In genomic region chr4:26288308-26288982, GRCh38 we compare ENCODE assay signal across 8 cellular contexts. TPM values are rescaled to one million over a fixed set of nuclear protein-coding genes. Genes with fewer than 3 reads are reported as not detected.
DNase-seq lines count a peak whose midpoint lies in the region; ATAC-seq, FAIRE-seq and TF ChIP-seq lines count a peak whose summit lies in the region.

No MANE protein-coding gene starts in this region.

- POLR2A ChIA-PET in activated naive CD8-positive, alpha-beta T cell treated with anti-CD3 and anti-CD28 coated beads, Interleukin-2, amount 10 ng/mL, durations not matched to agents 7 days and 5 days (lab: Charles Lee): no interaction called here

- peaks cover 2% of the 10 kb centered on the region for H3K27me3 Mint-ChIP-seq in activated naive CD8-positive, alpha-beta T cell treated with anti-CD3 and anti-CD28 coated beads, Interleukin-2, amount 10 ng/mL, durations not matched to agents 7 days and 5 days

- FAIRE-seq in GM12891 (lab: Jason Lieb, UNC): peak; percentile 95

- H3K27me3 ChIP-seq in sigmoid colon: no peaks in the 10 kb centered on the region

- H3K27ac Mint-ChIP-seq in activated naive CD8-positive, alpha-beta T cell treated with anti-CD3 and anti-CD28 coated beads, Interleukin-2, amount 10 ng/mL, durations not matched to agents 7 days and 5 days: no peak overlapping the region

- H3K36me3 ChIP-seq in sigmoid colon: no peaks in the 10 kb centered on the region

- H3K9me3 Mint-ChIP-seq in activated naive CD8-positive, alpha-beta T cell treated with anti-CD3 and anti-CD28 coated beads, Interleukin-2, amount 10 ng/mL, durations not matched to agents 7 days and 5 days: no peaks in the 10 kb centered on the region

- intact Hi-C loops in sigmoid colon (cut with DNase I): no loop called here

- no peak for TF ChIP-seq POLR2A in GM12891 (IDR thresholded peaks at IDR 0.05; ENCODE audit: low read depth, low read length)
- no peak for TF ChIP-seq POLR2A in sigmoid colon (IDR thresholded peaks at IDR 0.05)

- WGBS in sigmoid colon, 2 donors: 63 to 75% methylated on average over 6 of the region's 6 CpGs

- H3K4me1 Mint-ChIP-seq in activated naive CD8-positive, alpha-beta T cell treated with anti-CD3 and anti-CD28 coated beads, Interleukin-2, amount 10 ng/mL, durations not matched to agents 7 days and 5 days: peaks cover 9% of the 10 kb centered on the region

- TF ChIP-seq EP300 in sigmoid colon (IDR thresholded peaks at IDR 0.05): no peak

- H3K4me3 Mint-ChIP-seq in activated naive CD8-positive, alpha-beta T cell treated with anti-CD3 and anti-CD28 coated beads, Interleukin-2, amount 10 ng/mL, durations not matched to agents 7 days and 5 days: no peak overlapping the region

- no peak for TF ChIP-seq CTCF in sigmoid colon (IDR thresholded peaks at IDR 0.05)

- no peak for DNase-seq in GM12891 (ENCODE audit: insufficient read length, low spot score)
- DNase-seq in activated naive CD8-positive, alpha-beta T cell treated with anti-CD3 and anti-CD28 coated beads, Interleukin-2, amount 10 ng/mL, durations not matched to agents 7 days and 5 days: no peak
- DNase-seq in non-pigmented ciliary epithelial cell (ENCODE audit: low read depth): peak; percentile 15
- no peak for DNase-seq in NCI-H524 (lab: John Stamatoyannopoulos, UW)
- DNase-seq in NCI-H226: no peak
- no peak for DNase-seq in sigmoid colon

- peak; percentile 79 for ATAC-seq in GM21447 (IDR thresholded peaks at IDR 0.05; ENCODE audit: unreplicated experiment)
- peak; percentile 71 for ATAC-seq in HG03565 (IDR thresholded peaks at IDR 0.05; ENCODE audit: unreplicated experiment)
- ATAC-seq in activated naive CD8-positive, alpha-beta T cell treated with anti-CD3 and anti-CD28 coated beads, Interleukin-2, amount 10 ng/mL, durations not matched to agents 7 days and 5 days (ENCODE audit: low read depth): peak; percentile 45

- H3K4me1 ChIP-seq in sigmoid colon: peaks cover 0 to 5% (median 0%) of the 10 kb centered on the region in 4 donors

- no peaks in the 10 kb centered on the region for H3K9me3 ChIP-seq in sigmoid colon

- H3K4me3 ChIP-seq in sigmoid colon: no peak overlapping the region

- no peaks in the 10 kb centered on the region for H3K36me3 Mint-ChIP-seq in activated naive CD8-positive, alpha-beta T cell treated with anti-CD3 and anti-CD28 coated beads, Interleukin-2, amount 10 ng/mL, durations not matched to agents 7 days and 5 days

- H3K27ac ChIP-seq in sigmoid colon: peak overlapping the region in 2 of 4 donors; percentile 13 to 28

TF ChIP-seq in GM12891, 5 proteins besides CTCF, POLR2A, EP300 and RAD21:
- TF ChIP-seq POU2F2 (IDR thresholded peaks at IDR 0.05; ENCODE audit: low read depth, low read length) (no peak), TAF1 (IDR thresholded peaks at IDR 0.05; ENCODE audit: low read depth, low read length) (no peak), SPI1 (IDR thresholded peaks at IDR 0.05; ENCODE audit: low read depth, low read length) (peak; percentile 93), POLR2AphosphoS5 (IDR thresholded peaks at IDR 0.05; ENCODE audit: low read depth, low read length) (no peak), PAX5 (IDR thresholded peaks at IDR 0.05; ENCODE audit: insufficient read depth, low read length, severe bottlenecking) (peak; percentile 36)

RNA-seq across cellular contexts. Expression of gene RBPJ, which starts 32.4 kb away (rescaled TPM):
- 30.5 TPM for polyA plus RNA-seq in GM12891 (2012; ENCODE audit: low read depth, missing spikeins)
- 10 to 100 TPM; 60.7 to 75.3 TPM for total RNA-seq in activated naive CD8-positive, alpha-beta T cell treated with anti-CD3 and anti-CD28 coated beads, Interleukin-2, amount 10 ng/mL, durations not matched to agents 7 days and 5 days
- 100 to 1,000 TPM in 2 of 4 donors, 10 to 100 TPM in 2; 78.4 to 114 (median 100) TPM for total RNA-seq in sigmoid colon
- 10 to 100 TPM; 15.0 to 25.0 (median 15.0) TPM for polyA plus RNA-seq in sigmoid colon
